In genomic region chr10:71538608-71539260, GRCh38 we compare ENCODE assay signal across 1 cellular context.
TF ChIP-seq lines count a peak whose summit lies in the region.

No MANE protein-coding gene starts in this region.

TF ChIP-seq in H1, 55 proteins besides CTCF, POLR2A, EP300 and RAD21 (continued from another document):
- TF ChIP-seq CEBPB (IDR thresholded peaks at IDR 0.05; ENCODE audit: low read depth, low read length), result no peak
- no peak for TF ChIP-seq SAP30 (IDR thresholded peaks at IDR 0.05; ENCODE audit: insufficient read depth, insufficient replicate concordance, low read length)
- TF ChIP-seq GABPA (IDR thresholded peaks at IDR 0.05; ENCODE audit: borderline replicate concordance, insufficient read depth, low read length), result no peak
- no peak for TF ChIP-seq RBBP5 (IDR thresholded peaks at IDR 0.05; ENCODE audit: borderline replicate concordance, low read depth, low read length)
- no peak for TF ChIP-seq BRCA1 (IDR thresholded peaks at IDR 0.05; ENCODE audit: low read depth, low read length)
- no peak for TF ChIP-seq ZNF274 (IDR thresholded peaks at IDR 0.05; ENCODE audit: borderline replicate concordance, extremely low read depth, low read length)
